8 cellular contexts compared by ENCODE assay signal in genomic region chr9:132006657-132007370, GRCh38.
DNase-seq lines count a peak whose midpoint lies in the region; ATAC-seq, FAIRE-seq and TF ChIP-seq lines count a peak whose summit lies in the region.

No MANE protein-coding gene starts in this region.

- no peak overlapping the region for H3K9ac ChIP-seq in SK-N-MC (ENCODE audit: insufficient read length)

- no peak for DNase-seq in activated CD4-positive, CD25-positive, alpha-beta regulatory T cell (lab: John Stamatoyannopoulos, UW)
- DNase-seq in SK-N-MC (ENCODE audit: low read depth, low spot score): peak; percentile 58
- DNase-seq in iris pigment epithelial cell (ENCODE audit: low read depth): peak; percentile 63
- DNase-seq in head of caudate nucleus: no peak
- DNase-seq in esophagus muscularis mucosa (ENCODE audit: extremely low spot score): no peak
- no peak for DNase-seq in D721Med (ENCODE audit: insufficient read length, low spot score)

- no peak for TF ChIP-seq EP300 in esophagus muscularis mucosa (IDR thresholded peaks at IDR 0.05)

- H3K27ac ChIP-seq in SK-N-MC (peak overlapping the region; percentile 96), esophagus muscularis mucosa (replicated peaks in 1 of 4) (no peak overlapping the region)

- H3K4me1 ChIP-seq in esophagus muscularis mucosa: peaks cover 7 to 17% (median 9%) of the 10 kb centered on the region in 4 donors

- no peak for TF ChIP-seq POLR2A in esophagus muscularis mucosa (IDR thresholded peaks at IDR 0.05; ENCODE audit: low read depth)

- H3K4me3 ChIP-seq in SK-N-MC (peak overlapping the region; percentile 11; the same call in 1 of the 2 replicates), esophagus muscularis mucosa (no peak overlapping the region)

- no peaks in the 10 kb centered on the region for H3K36me3 ChIP-seq in SK-N-MC (ENCODE audit: insufficient read depth, low read length)
- no peaks in the 10 kb centered on the region for H3K36me3 ChIP-seq in esophagus muscularis mucosa

- H3K9me3 ChIP-seq in SK-N-MC (ENCODE audit: low read depth, low read length) (no peaks in the 10 kb centered on the region), esophagus muscularis mucosa (no peaks in the 10 kb centered on the region)

- no peak for FAIRE-seq in D721Med (lab: Jason Lieb, UNC)

- peak; percentile 87 to 92 for ATAC-seq in activated CD4-positive, CD25-positive, alpha-beta regulatory T cell treated with anti-CD3 and anti-CD28 coated beads, Interleukin-2, amount 50 U/mL, for 24 hours
- peak; percentile 68 for ATAC-seq in HG03432 (IDR thresholded peaks at IDR 0.05; ENCODE audit: unreplicated experiment)

- TF ChIP-seq CTCF in esophagus muscularis mucosa (IDR thresholded peaks at IDR 0.05) (no peak), D721Med (IDR thresholded peaks at IDR 0.05; ENCODE audit: insufficient read depth, missing control alignments) (no peak)

- H3K27me3 ChIP-seq in esophagus muscularis mucosa: no peaks in the 10 kb centered on the region

- 71% methylated on average over 9 of the region's 9 CpGs for WGBS in esophagus muscularis mucosa

- intact Hi-C loops in head of caudate nucleus (cut with DNase I): no loop called here
- intact Hi-C loops in esophagus muscularis mucosa (cut with DNase I): no loop called here

Comparison
In these comparisons a context has a peak if more than half of its experiments do, and no peak if none do; other contexts are left out.
1. DNase-seq: peak in SK-N-MC (single experiment) and iris pigment epithelial cell (single experiment); none in activated CD4-positive, CD25-positive, alpha-beta regulatory T cell (0 of 4), head of caudate nucleus (0 of 42), esophagus muscularis mucosa (single experiment) and D721Med (single experiment).